9 cellular contexts compared by ENCODE assay signal in the genomic region with DNA sequence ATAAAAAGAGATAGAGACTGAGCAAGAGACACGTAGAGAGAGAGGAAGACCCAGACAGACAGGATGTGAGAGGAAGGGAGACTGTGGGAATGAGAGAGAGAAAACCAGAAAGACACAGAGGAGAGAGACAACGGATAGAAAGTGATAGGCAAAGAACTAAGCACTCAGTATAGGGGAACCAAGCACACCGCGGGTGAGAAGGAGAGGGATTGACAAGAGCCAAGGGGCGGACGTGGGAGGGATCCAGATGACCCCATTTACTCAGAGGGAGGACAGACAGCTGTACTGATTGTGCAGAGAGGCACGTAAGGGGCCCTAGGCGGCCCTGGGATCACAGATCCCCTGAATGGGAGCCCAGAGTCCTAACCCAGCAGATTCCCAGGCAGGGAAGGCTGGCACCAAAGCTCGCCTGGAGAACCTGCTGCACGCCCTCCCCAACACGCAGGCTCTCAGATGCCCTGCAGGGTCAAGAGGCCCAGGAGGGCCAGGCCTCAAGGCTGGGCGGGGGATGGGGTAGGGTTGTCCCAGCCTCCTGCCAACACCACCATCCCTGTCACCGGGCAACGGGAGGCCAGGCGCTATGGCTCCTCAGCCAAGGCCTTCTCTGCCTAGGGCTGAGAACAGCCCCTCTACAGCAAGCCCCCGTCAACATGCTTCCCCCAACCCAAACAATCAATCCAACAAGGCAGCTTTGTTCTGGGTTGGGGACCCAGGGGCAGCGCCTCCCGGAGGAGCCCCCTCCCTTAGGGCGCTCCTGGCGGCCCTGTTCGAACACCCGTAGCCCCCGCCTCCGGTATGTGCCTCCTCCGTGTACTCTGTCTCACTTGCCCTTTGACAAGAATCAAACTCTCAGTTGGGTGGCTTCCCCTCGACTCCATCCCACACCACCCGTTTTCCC. TPM values are rescaled to one million over a fixed set of nuclear protein-coding genes. Genes with fewer than 3 reads are reported as not detected.
DNase-seq lines count a peak whose midpoint lies in the region; ATAC-seq and TF ChIP-seq lines count a peak whose summit lies in the region.
"Had no signal": no experiment of that assay in that cellular context is flagged by ENCODE, and none has a peak within 500 bp of the region (broad histone marks: within the 10 kb centered on the region; RNA-seq: fewer than 3 reads in every experiment).

No MANE protein-coding gene starts in this region.

- H3K4me3 ChIP-seq in PC-9, result peak overlapping the region; percentile 78; the same call in 1 of the 2 replicates
- peak overlapping the region; percentile 72 to 87 (median 80) for H3K4me3 ChIP-seq in esophagus muscularis mucosa
- H3K4me3 ChIP-seq in parathyroid adenoma (ENCODE audit: low read depth, low read length), result no peak overlapping the region

- no peak overlapping the region for H3K27ac ChIP-seq in PC-9
- H3K27ac ChIP-seq in esophagus muscularis mucosa (replicated peaks in 1 of 4), result peak overlapping the region; percentile 90 to 93 (median 92)
- H3K27ac ChIP-seq in parathyroid adenoma, result peak overlapping the region; percentile 15

- peaks cover 24% of the 10 kb centered on the region for H3K4me1 Mint-ChIP-seq in T-helper 1 cell treated with Interleukin-12 subunit alpha and Interleukin-12 subunit beta and Interleukin-4 antibody, amounts not matched to agents 30 μg/mL and 1 μg/mL, for 36 hours (ENCODE audit: low read depth)

- H3K9me3 Mint-ChIP-seq in T-helper 1 cell treated with Interleukin-12 subunit alpha and Interleukin-12 subunit beta and Interleukin-4 antibody, amounts not matched to agents 30 μg/mL and 1 μg/mL, for 36 hours, result no peaks in the 10 kb centered on the region

- H3K79me2 ChIP-seq in PC-9 (ENCODE audit: low read depth) (peaks cover 16% of the 10 kb centered on the region), parathyroid adenoma (no peaks in the 10 kb centered on the region)

- TF ChIP-seq CTCF in PC-9 (conservative IDR thresholded peaks at IDR 0.05) (no peak), esophagus muscularis mucosa (IDR thresholded peaks at IDR 0.05) (no peak), parathyroid adenoma (IDR thresholded peaks at IDR 0.05) (no peak)

- no TSS peak for BruUV-seq in PC-9 (replicated peaks; lab: Mats Ljungman, UMichigan)

- no peaks in the 10 kb centered on the region for H3K9me2 ChIP-seq in PC-9 (ENCODE audit: insufficient read depth)

- H2AFZ ChIP-seq in PC-9 (no peak overlapping the region), parathyroid adenoma (peak overlapping the region; percentile 96)

- no peak for TF ChIP-seq POLR2A in esophagus muscularis mucosa (IDR thresholded peaks at IDR 0.05; ENCODE audit: low read depth)

- no peak for ATAC-seq in HG03457 (IDR thresholded peaks at IDR 0.05; ENCODE audit: unreplicated experiment)

- peak overlapping the region; percentile 74 for H3K4me3 Mint-ChIP-seq in T-helper 1 cell treated with Interleukin-12 subunit alpha and Interleukin-12 subunit beta and Interleukin-4 antibody, amounts not matched to agents 30 μg/mL and 1 μg/mL, for 36 hours

- H3K9ac ChIP-seq in parathyroid adenoma, result no peak overlapping the region

- H3K9me3 ChIP-seq in PC-9 (ENCODE audit: insufficient read depth, low read depth) (no peaks in the 10 kb centered on the region), esophagus muscularis mucosa (no peaks in the 10 kb centered on the region), parathyroid adenoma (ENCODE audit: control insufficient read depth, low read length) (no peaks in the 10 kb centered on the region)

- 48% methylated on average over 21 of the region's 27 CpGs for WGBS in esophagus muscularis mucosa

- POLR2A ChIA-PET in PC-9 (lab: Charles Lee; ENCODE audit: unreplicated experiment), result no interaction called here

- no peak for DNase-seq in T-helper 1 cell
- DNase-seq in PC-9, result no peak
- DNase-seq in esophagus muscularis mucosa (ENCODE audit: extremely low spot score), result no peak
- DNase-seq in stimulated activated CD4-positive, alpha-beta T cell treated with anti-CD3 and anti-CD28 coated beads, Interleukin-2, amount 100 ng/mL, for 24 hours, result no peak
- no peak for DNase-seq in SKM-1 treated with dmso at 0.1 percent for 144 hours (lab: John Stamatoyannopoulos, UW; ENCODE audit: unreplicated experiment)

- peak overlapping the region; percentile 87 for H3K27ac Mint-ChIP-seq in T-helper 1 cell treated with Interleukin-12 subunit alpha and Interleukin-12 subunit beta and Interleukin-4 antibody, amounts not matched to agents 30 μg/mL and 1 μg/mL, for 36 hours

- H3K4me1 ChIP-seq in PC-9 (replicated peaks; ENCODE audit: insufficient read depth), result peaks cover 16% of the 10 kb centered on the region
- peaks cover 19 to 57% (median 50%) of the 10 kb centered on the region in 4 donors for H3K4me1 ChIP-seq in esophagus muscularis mucosa
- peaks cover 10% of the 10 kb centered on the region for H3K4me1 ChIP-seq in parathyroid adenoma

- H3K27me3 ChIP-seq in PC-9 (ENCODE audit: insufficient read depth, low read depth) (no peaks in the 10 kb centered on the region), esophagus muscularis mucosa (no peaks in the 10 kb centered on the region), parathyroid adenoma (ENCODE audit: control insufficient read depth, insufficient read depth, low read length) (no peaks in the 10 kb centered on the region)

- H3K36me3 ChIP-seq in PC-9 (ENCODE audit: low read depth) (no peaks in the 10 kb centered on the region), esophagus muscularis mucosa (peaks cover 0 to 11% (median 7%) of the 10 kb centered on the region in 4 donors), parathyroid adenoma (ENCODE audit: control insufficient read depth, insufficient read depth, low read length) (no peaks in the 10 kb centered on the region)

- peak overlapping the region; percentile 81 for H3K4me2 ChIP-seq in PC-9
- peak overlapping the region; percentile 64 for H3K4me2 ChIP-seq in parathyroid adenoma (ENCODE audit: low read length)

- no peak for TF ChIP-seq EP300 in esophagus muscularis mucosa (IDR thresholded peaks at IDR 0.05)

- CTCF ChIA-PET in PC-9 (lab: Charles Lee), result no interaction called here

- peaks cover 29% of the 10 kb centered on the region; the same call in 1 of the 2 replicates for H3F3A ChIP-seq in PC-9 (ENCODE audit: insufficient read depth, low read depth)

- intact Hi-C loops in PC-9 (cut with micrococcal nuclease; ENCODE audit: unreplicated experiment) (no loop called here), esophagus muscularis mucosa (cut with DNase I) (no loop called here)

- H3K36me3 Mint-ChIP-seq in T-helper 1 cell treated with Interleukin-12 subunit alpha and Interleukin-12 subunit beta and Interleukin-4 antibody, amounts not matched to agents 30 μg/mL and 1 μg/mL, for 36 hours (ENCODE audit: low read depth), result peaks cover 9% of the 10 kb centered on the region

- no peaks in the 10 kb centered on the region for H4K20me1 ChIP-seq in PC-9 (ENCODE audit: insufficient read depth)

- H3K27me3 Mint-ChIP-seq in T-helper 1 cell treated with Interleukin-12 subunit alpha and Interleukin-12 subunit beta and Interleukin-4 antibody, amounts not matched to agents 30 μg/mL and 1 μg/mL, for 36 hours (ENCODE audit: low read depth), result peaks cover 17% of the 10 kb centered on the region

RNA-seq across cellular contexts. Expression of a gene that starts 0.6 kb away (rescaled TPM):
- total RNA-seq in PC-9 (2021) (3.1 and 5.0 TPM in 2 replicates), esophagus muscularis mucosa (1 to 10 TPM; 7.1 to 8.6 (median 7.7) TPM)

RNA-seq across cellular contexts. Expression of a gene that starts 1.4 kb away (rescaled TPM):
- total RNA-seq in PC-9 (2021) (15.0 and 27.8 TPM in 2 replicates), esophagus muscularis mucosa (10 to 100 TPM; 11.9 to 26.5 (median 19.3) TPM)

RNA-seq across cellular contexts. Expression of a gene that starts 23.4 kb away (rescaled TPM):
- total RNA-seq in PC-9 (2021) (23.2 and 23.5 TPM in 2 replicates), esophagus muscularis mucosa (10 to 100 TPM; 29.7 to 37.9 (median 31.9) TPM)

RNA-seq across cellular contexts. Expression of a gene that starts 23.7 kb away (rescaled TPM):
- total RNA-seq in PC-9 (2021), result 79.2 and 84.0 TPM in 2 replicates
- 10 to 100 TPM; 83.6 to 95.1 (median 89.6) TPM for total RNA-seq in esophagus muscularis mucosa

RNA-seq across cellular contexts. Expression of a gene that starts 27.1 kb away (rescaled TPM):
- total RNA-seq in PC-9 (2021), result 1.3 and 1.7 TPM in 2 replicates
- not detected for total RNA-seq in esophagus muscularis mucosa
- total RNA-seq: dermis microvascular lymphatic vessel endothelial cell had no signal
